ENCODE assay signal across 8 cellular contexts in the genomic region with DNA sequence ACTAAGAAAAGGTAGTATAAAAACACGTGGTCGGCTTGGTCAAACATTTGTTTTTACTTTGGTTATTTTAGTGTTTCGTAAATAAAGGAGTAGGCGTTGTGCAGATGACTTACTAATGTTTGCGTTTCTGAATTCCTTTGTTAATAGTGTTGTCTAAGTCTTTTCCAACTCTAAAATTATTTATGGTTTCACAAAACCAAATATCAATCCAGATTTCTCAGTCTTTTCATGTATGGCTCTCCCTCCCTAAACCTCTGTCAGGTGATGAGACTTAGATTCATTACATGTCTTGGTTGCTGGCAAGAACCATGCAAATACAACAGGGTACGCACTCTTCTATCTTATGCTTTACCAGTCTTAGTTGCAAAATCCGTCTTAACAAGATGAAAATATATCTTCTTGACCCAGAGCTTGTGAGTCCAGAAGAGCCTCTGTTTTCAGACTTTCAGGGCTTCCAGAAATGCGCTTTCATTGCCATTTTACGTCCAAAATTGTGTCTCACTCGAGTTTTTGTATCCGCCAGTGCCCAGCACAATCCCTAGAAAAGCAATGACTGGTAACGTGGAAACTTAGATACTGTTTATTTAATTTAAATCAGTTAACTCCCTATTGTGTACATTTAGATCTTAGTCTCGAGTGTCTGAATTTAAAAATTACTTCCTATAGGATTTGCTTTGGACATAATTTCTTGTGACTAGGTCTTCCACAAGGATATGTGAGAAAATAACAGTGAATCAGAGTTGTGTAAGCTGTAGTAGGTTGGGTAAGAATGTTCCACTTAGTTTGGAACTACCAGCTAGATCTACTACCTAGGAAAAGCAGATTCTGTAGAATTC. TPM values are rescaled to one million over a fixed set of nuclear protein-coding genes. Genes with fewer than 3 reads are reported as not detected.
DNase-seq lines count a peak whose midpoint lies in the region; ATAC-seq and TF ChIP-seq lines count a peak whose summit lies in the region.

No MANE protein-coding gene starts in this region.

- peaks cover 21% of the 10 kb centered on the region for H3K36me3 ChIP-seq in ACC112 (ENCODE audit: insufficient read depth, low read length)
- H3K36me3 ChIP-seq in trophoblast cell (ENCODE audit: control insufficient read depth in 1 of 2, insufficient read depth in 2 of 2, low read length in 2 of 2): peaks cover 0 to 1% of the 10 kb centered on the region in 2 experiments

- H2AFZ ChIP-seq in ACC112 (ENCODE audit: low read length, unreplicated experiment) (peak overlapping the region; percentile 80), trophoblast cell (ENCODE audit: insufficient read depth, low read length, poor library complexity) (peak overlapping the region; percentile 84)

- H3K23ac ChIP-seq in trophoblast cell (ENCODE audit: low read length): no peak overlapping the region

- no peak overlapping the region for H2BK5ac ChIP-seq in trophoblast cell (ENCODE audit: low read depth, low read length, poor library complexity)

- H4K91ac ChIP-seq in trophoblast cell (ENCODE audit: low read depth, low read length): peak overlapping the region; percentile 95

- peak overlapping the region; percentile 62 for H3K4me2 ChIP-seq in trophoblast cell (ENCODE audit: low read length)

- no peak overlapping the region for H2BK120ac ChIP-seq in trophoblast cell (ENCODE audit: insufficient read depth, low read length, poor library complexity)

- peak overlapping the region; percentile 89 for H3K14ac ChIP-seq in trophoblast cell (ENCODE audit: low read length)

- peak overlapping the region; percentile 92 for H3K4me3 ChIP-seq in ACC112 (ENCODE audit: low read depth, low read length)
- peak overlapping the region; percentile 89 for H3K4me3 ChIP-seq in GM12875 (ENCODE audit: low read depth, low read length)
- peak overlapping the region; percentile 96 for H3K4me3 ChIP-seq in trophoblast cell (ENCODE audit: low read depth, low read length)

- no peak overlapping the region for H2AK5ac ChIP-seq in trophoblast cell (ENCODE audit: low read length)

- H3K9ac ChIP-seq in trophoblast cell (ENCODE audit: low read length): no peak overlapping the region

- H4K8ac ChIP-seq in trophoblast cell (ENCODE audit: low read depth, low read length): peak overlapping the region; percentile 83

- H3K79me2 ChIP-seq in ACC112 (ENCODE audit: control insufficient read depth, insufficient read depth, low read length, unreplicated experiment): peaks cover 38% of the 10 kb centered on the region
- peaks cover 7% of the 10 kb centered on the region for H3K79me2 ChIP-seq in trophoblast cell (ENCODE audit: control insufficient read depth, insufficient read depth, low read length, poor library complexity)

- H3K27ac ChIP-seq in ACC112 (ENCODE audit: low read depth, low read length) (peak overlapping the region; percentile 97), trophoblast cell (ENCODE audit: low read depth, low read length) (no peak overlapping the region)

- peak overlapping the region; percentile 73 for H4K12ac ChIP-seq in trophoblast cell (ENCODE audit: low read depth, low read length)

- H3K4ac ChIP-seq in trophoblast cell (ENCODE audit: low read depth, low read length): peak overlapping the region; percentile 97

- peaks cover 7% of the 10 kb centered on the region for H3K79me1 ChIP-seq in trophoblast cell (ENCODE audit: low read length)

- DNase-seq in SW480 (ENCODE audit: low spot score): peak; percentile 7
- peak; percentile 61 for DNase-seq in fibroblast of peridontal ligament (ENCODE audit: extremely low read depth)
- DNase-seq in trophoblast cell: peak in 1 of 2 donors; percentile 6
- DNase-seq in stimulated activated CD8-positive, alpha-beta memory T cell treated with anti-CD3 and anti-CD28 coated beads, Interleukin-4, amount 100 ng/mL, for 48 hours: no peak

- no CpG with 5 or more reads among the region's 13 CpGs for WGBS in trophoblast cell (ENCODE audit: extremely low coverage, insufficient coverage, insufficient read length)

- H3K18ac ChIP-seq in trophoblast cell (ENCODE audit: low read length): no peak overlapping the region

- H2BK12ac ChIP-seq in trophoblast cell (ENCODE audit: low read length): no peak overlapping the region

- ATAC-seq in GM21360 (IDR thresholded peaks at IDR 0.05; ENCODE audit: unreplicated experiment) (no peak), HG03095 (IDR thresholded peaks at IDR 0.05; ENCODE audit: unreplicated experiment) (no peak)

- no peaks in the 10 kb centered on the region for H3K9me3 ChIP-seq in trophoblast cell (ENCODE audit: insufficient read depth, low read depth, low read length)

- no peak for TF ChIP-seq CTCF in GM12875 (IDR thresholded peaks at IDR 0.05; ENCODE audit: borderline replicate concordance, insufficient read depth, low read depth, low read length)

- H3K4me1 ChIP-seq in ACC112 (ENCODE audit: control insufficient read depth, insufficient read depth, low read length, unreplicated experiment) (peaks cover 21% of the 10 kb centered on the region), trophoblast cell (ENCODE audit: control insufficient read depth in 1 of 2, insufficient read depth in 2 of 2, low read length in 2 of 2) (no peaks in the 10 kb centered on the region)

- H3K27me3 ChIP-seq in ACC112 (ENCODE audit: insufficient read depth, low read length) (no peaks in the 10 kb centered on the region), trophoblast cell (ENCODE audit: insufficient read depth, low read length) (no peaks in the 10 kb centered on the region)

RNA-seq across cellular contexts. Expression of a gene that starts 0.9 kb away (rescaled TPM):
- polyA plus RNA-seq in trophoblast cell (2013): 6.5 and 6.8 TPM in 2 replicates

RNA-seq across cellular contexts. Expression of a gene that starts 59.8 kb away (rescaled TPM):
- polyA plus RNA-seq in trophoblast cell (2013): 0.42 and 0.69 TPM in 2 replicates
